ENCODE assay signal across 8 cellular contexts in genomic region chrX:30504309-30504708, GRCh38.
DNase-seq lines count a peak whose midpoint lies in the region; ATAC-seq and TF ChIP-seq lines count a peak whose summit lies in the region.

No MANE protein-coding gene starts in this region.

- H3K36me3 ChIP-seq in heart left ventricle (no peaks in the 10 kb centered on the region), esophagus muscularis mucosa (no peaks in the 10 kb centered on the region), testis (ENCODE audit: low read depth, missing control alignments) (no peaks in the 10 kb centered on the region)

- intact Hi-C loops in heart left ventricle (cut with DNase I): loop anchor here in 8 of 10 donors (5.0 to 10.0 kb wide), 4 partner anchors 227 to 362 kb away; no protein-coding TSS in a partner anchor
- intact Hi-C loops in Right ventricle myocardium inferior (cut with DNase I): loop anchor here (5.0 kb wide), 1 partner anchor 232 kb away; no protein-coding TSS in a partner anchor
- intact Hi-C loops in esophagus muscularis mucosa (cut with DNase I): loop anchor here (10.0 kb wide), 1 partner anchor 230 kb away; no protein-coding TSS in a partner anchor
- intact Hi-C loops in testis (cut with DNase I; ENCODE audit: low total_unique reads): no loop called here

- H3K27me3 ChIP-seq in heart left ventricle (peaks cover 0 to 21% (median 0%) of the 10 kb centered on the region in 9 donors), esophagus muscularis mucosa (no peaks in the 10 kb centered on the region), testis (no peaks in the 10 kb centered on the region)

- TF ChIP-seq POLR2A in heart left ventricle (IDR thresholded peaks at IDR 0.05) (no peak), esophagus muscularis mucosa (IDR thresholded peaks at IDR 0.05; ENCODE audit: low read depth) (no peak), testis (IDR thresholded peaks at IDR 0.05) (no peak)

- H3K27ac ChIP-seq in heart left ventricle: no peak overlapping the region
- no peak overlapping the region for H3K27ac ChIP-seq in esophagus muscularis mucosa (replicated peaks in 1 of 4)
- H3K27ac ChIP-seq in testis: no peak overlapping the region

- H3K4me3 ChIP-seq in heart left ventricle (no peak overlapping the region), esophagus muscularis mucosa (no peak overlapping the region), testis (no peak overlapping the region)

- WGBS in heart left ventricle, 4 donors: 0 to 1% (median 1%) methylated on average over 2 of the region's 2 CpGs
- 0% methylated on average over 2 of the region's 2 CpGs for WGBS in esophagus muscularis mucosa
- WGBS in testis, 2 donors: 15 to 17% methylated on average over 2 of the region's 2 CpGs

- TF ChIP-seq CTCF in heart left ventricle (IDR thresholded peaks at IDR 0.05) (peak in 11 of 12 donors; percentile 17 to 50 (median 42)), esophagus muscularis mucosa (IDR thresholded peaks at IDR 0.05) (peak; percentile 42 to 54 (median 42)), testis (IDR thresholded peaks at IDR 0.05) (peak in 2 of 3 experiments; percentile 10 to 12)

- no peak for TF ChIP-seq EP300 in esophagus muscularis mucosa (IDR thresholded peaks at IDR 0.05)

- DNase-seq in heart left ventricle: no peak
- DNase-seq in Right ventricle myocardium inferior (ENCODE audit: missing footprints): no peak
- peak; percentile 3 for DNase-seq in NCI-H748 treated with DMSO at 0.1 percent for 48 hours (lab: John Stamatoyannopoulos, UW)
- DNase-seq in esophagus muscularis mucosa (ENCODE audit: extremely low spot score): no peak
- no peak for DNase-seq in testis
- no peak for DNase-seq in mesenteric fat pad (ENCODE audit: low spot score)
- DNase-seq in activated CD4-positive, alpha-beta T cell treated with anti-CD3 and anti-CD28 coated beads, Interleukin-2, amount 50 U/mL, for 4 hours: no peak

- no peaks in the 10 kb centered on the region for H3K9me3 ChIP-seq in heart left ventricle
- no peaks in the 10 kb centered on the region for H3K9me3 ChIP-seq in esophagus muscularis mucosa
- H3K9me3 ChIP-seq in testis: no peaks in the 10 kb centered on the region

- H3K4me1 ChIP-seq in heart left ventricle (no peaks in the 10 kb centered on the region), esophagus muscularis mucosa (no peaks in the 10 kb centered on the region), testis (no peaks in the 10 kb centered on the region)

- ATAC-seq in heart left ventricle (no peak), Right ventricle myocardium inferior (no peak), HG03095 (IDR thresholded peaks at IDR 0.05; ENCODE audit: unreplicated experiment) (no peak)
